In genomic region chr1:247357781-247358211, GRCh38 we compare ENCODE assay signal across 8 cellular contexts. TPM values are rescaled to one million over a fixed set of nuclear protein-coding genes. Genes with fewer than 3 reads are reported as not detected.
DNase-seq lines count a peak whose midpoint lies in the region; ATAC-seq, FAIRE-seq and TF ChIP-seq lines count a peak whose summit lies in the region.

No MANE protein-coding gene starts in this region.

- peaks cover 12% of the 10 kb centered on the region for H3K27me3 Mint-ChIP-seq in memory B cell

- H3K4me1 Mint-ChIP-seq in memory B cell, result peaks cover 5% of the 10 kb centered on the region

- no peak overlapping the region for H3K27ac Mint-ChIP-seq in memory B cell

- in situ Hi-C loops in GM13976 (cut with MboI; ENCODE audit: low sequenced_read_pairs, unreplicated experiment), result no loop called here

- H3K27me3 ChIP-seq in small intestine (ENCODE audit: control insufficient read depth in 2 of 2, insufficient read depth in 2 of 2, low read length in 2 of 2), result no peaks in the 10 kb centered on the region

- no peak overlapping the region for H3K4me3 ChIP-seq in small intestine (ENCODE audit: low read depth in 1 of 2, low read length in 2 of 2)

- FAIRE-seq in small intestine (lab: Jason Lieb, UNC) (no peak), HTR-8/SVneo (lab: Jason Lieb, UNC) (no peak)

- H3K27ac ChIP-seq in small intestine (ENCODE audit: low read depth in 1 of 2, low read length in 1 of 2), result no peak overlapping the region

- H3K36me3 Mint-ChIP-seq in memory B cell, result no peaks in the 10 kb centered on the region

- 43 to 53% (median 47%) methylated on average over 6 of the region's 6 CpGs for WGBS in small intestine, 3 donors

- TF ChIP-seq CTCF in GM13976 (IDR thresholded peaks at IDR 0.05; ENCODE audit: borderline replicate concordance, control extremely low read depth, extremely low read depth, insufficient read depth, missing control alignments), result no peak

- peak; percentile 81 for ATAC-seq in GM21576 (IDR thresholded peaks at IDR 0.05; ENCODE audit: unreplicated experiment)
- peak; percentile 46 for ATAC-seq in memory B cell (ENCODE audit: low read depth)

- H3K4me1 ChIP-seq in small intestine (ENCODE audit: control insufficient read depth in 2 of 2, insufficient read depth in 1 of 2, low read depth in 1 of 2, low read length in 1 of 2), result no peaks in the 10 kb centered on the region

- no peaks in the 10 kb centered on the region for H3K9me3 ChIP-seq in small intestine (ENCODE audit: control insufficient read depth, low read depth)

- no peaks in the 10 kb centered on the region for H3K36me3 ChIP-seq in small intestine (ENCODE audit: control insufficient read depth in 2 of 2, insufficient read depth in 2 of 2, low read length in 2 of 2)

- no peak overlapping the region for H3K4me3 Mint-ChIP-seq in memory B cell

- H3K9me3 Mint-ChIP-seq in memory B cell, result no peaks in the 10 kb centered on the region

- DNase-seq in GM13976 (ENCODE audit: low spot score) (peak; percentile 42), HK-2 (ENCODE audit: unreplicated experiment) (peak; percentile 89), memory B cell (ENCODE audit: low spot score in 2 of 2) (no peak), small intestine (no peak), SHP77 treated with DMSO at 0.1 percent for 48 hours (lab: John Stamatoyannopoulos, UW) (no peak), NCI-H510A treated with DMSO at 0.1 percent for 48 hours (lab: John Stamatoyannopoulos, UW) (no peak), HTR-8/SVneo (ENCODE audit: insufficient read length, low spot score) (no peak)

RNA-seq across cellular contexts. Expression of gene ZNF496, which starts 26.1 kb away (rescaled TPM):
- 1 to 10 TPM; 1.6 to 6.8 (median 3.5) TPM for polyA plus RNA-seq in small intestine

RNA-seq across cellular contexts. Expression of gene NLRP3, which starts 58.2 kb away (rescaled TPM):
- polyA plus RNA-seq in small intestine, result under 1 TPM in 2 of 3 donors, not detected in 1; 0.81 to 0.94 TPM

Comparison
In these comparisons a context has a peak if more than half of its experiments do, and no peak if none do; other contexts are left out.
1. DNase-seq: peak in GM13976 (single experiment) and HK-2 (single experiment); none in memory B cell (0 of 2), small intestine (single experiment), SHP77 treated with DMSO at 0.1 percent for 48 hours (single experiment), NCI-H510A treated with DMSO at 0.1 percent for 48 hours (single experiment) and HTR-8/SVneo (single experiment).